In the genomic region with DNA sequence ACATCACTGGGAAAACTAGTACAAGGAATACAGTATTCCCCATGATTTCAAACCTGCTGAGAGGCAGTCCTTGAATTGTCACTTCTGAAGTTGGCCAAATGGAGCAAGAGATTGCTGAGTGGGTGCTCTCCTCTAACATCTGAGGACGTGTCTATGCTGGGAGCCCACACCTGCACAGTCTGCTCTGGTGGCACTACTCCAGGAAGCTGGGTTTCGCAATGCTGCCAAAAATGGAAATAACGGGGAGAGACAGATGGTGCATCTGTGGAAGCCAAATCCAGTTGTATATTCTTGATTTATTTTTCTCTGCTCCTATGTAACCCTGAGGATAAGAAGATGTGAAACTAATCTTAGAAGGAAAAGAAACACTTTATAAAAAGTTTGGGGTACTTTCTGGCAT, we compare ENCODE assay signal across 13 cellular contexts.
DNase-seq lines count a peak whose midpoint lies in the region; ATAC-seq, FAIRE-seq and TF ChIP-seq lines count a peak whose summit lies in the region.
"Had no signal": no experiment of that assay in that cellular context is flagged by ENCODE, and none has a peak within 500 bp of the region (broad histone marks: within the 10 kb centered on the region; RNA-seq: fewer than 3 reads in every experiment).

No MANE protein-coding gene starts in this region.

- FAIRE-seq in pancreas (lab: Jason Lieb, UNC), result no peak

- TF ChIP-seq CTCF in astrocyte of the spinal cord (IDR thresholded peaks at IDR 0.05; ENCODE audit: low read depth, low read length) (no peak), pancreas (IDR thresholded peaks at IDR 0.05) (no peak)

- in situ Hi-C loops in astrocyte of the spinal cord (cut with HindIII; ENCODE audit: low sequenced_read_pairs), result no loop called here

- no peak overlapping the region for H3K27ac ChIP-seq in pancreas
- H3K27ac ChIP-seq in CD4-positive, alpha-beta memory T cell (ENCODE audit: low read depth, low read length), result no peak overlapping the region
- H3K27ac ChIP-seq: 22Rv1 had no signal

- H3K4me3 ChIP-seq in astrocyte of the spinal cord (ENCODE audit: low read depth, low read length) (no peak overlapping the region), pancreas (no peak overlapping the region)
- no peak overlapping the region for H3K4me3 ChIP-seq in CD4-positive, alpha-beta memory T cell (ENCODE audit: low read length in 2 of 2)

- no peaks in the 10 kb centered on the region for H3K36me3 Mint-ChIP-seq in CD4-positive, alpha-beta memory T cell
- H3K36me3 Mint-ChIP-seq in activated CD4-positive, alpha-beta memory T cell treated with anti-CD3 and anti-CD28 coated beads, Interleukin-2, amount 10 ng/mL, durations not matched to agents 7 days and 5 days (ENCODE audit: low read depth), result no peaks in the 10 kb centered on the region
- H3K36me3 Mint-ChIP-seq: CD8-positive, alpha-beta memory T cell; naive thymus-derived CD8-positive, alpha-beta T cell had no signal

- no peak overlapping the region for H3K4me3 Mint-ChIP-seq in CD4-positive, alpha-beta memory T cell
- no peak overlapping the region for H3K4me3 Mint-ChIP-seq in activated CD4-positive, alpha-beta memory T cell treated with anti-CD3 and anti-CD28 coated beads, Interleukin-2, amount 10 ng/mL, durations not matched to agents 7 days and 5 days
- H3K4me3 Mint-ChIP-seq: CD8-positive, alpha-beta memory T cell; naive thymus-derived CD8-positive, alpha-beta T cell had no signal

- peaks cover 0 to 14% (median 2%) of the 10 kb centered on the region in 8 donors for H3K9me3 Mint-ChIP-seq in CD4-positive, alpha-beta memory T cell
- H3K9me3 Mint-ChIP-seq in activated CD4-positive, alpha-beta memory T cell treated with anti-CD3 and anti-CD28 coated beads, Interleukin-2, amount 10 ng/mL, durations not matched to agents 7 days and 5 days, result peaks cover 2% of the 10 kb centered on the region

- intact Hi-C loops in pancreas (cut with DNase I), result no loop called here
- intact Hi-C loops in CD4-positive, alpha-beta memory T cell (cut with micrococcal nuclease), result no loop called here

- no peaks in the 10 kb centered on the region for H3K9me3 ChIP-seq in pancreas
- H3K9me3 ChIP-seq in CD4-positive, alpha-beta memory T cell (ENCODE audit: control insufficient read depth in 1 of 2, low read length in 2 of 2), result no peaks in the 10 kb centered on the region

- CTCF ChIA-PET in CD4-positive, alpha-beta memory T cell (lab: Charles Lee; ENCODE audit: partially characterized antibody), result no interaction called here
- CTCF ChIA-PET in activated CD4-positive, alpha-beta memory T cell treated with anti-CD3 and anti-CD28 coated beads, Interleukin-2, amount 10 ng/mL, durations not matched to agents 7 days and 5 days (lab: Charles Lee), result no interaction called here

- POLR2A ChIA-PET in CD4-positive, alpha-beta memory T cell (lab: Charles Lee; ENCODE audit: partially characterized antibody), result no interaction called here
- POLR2A ChIA-PET in activated CD4-positive, alpha-beta memory T cell treated with anti-CD3 and anti-CD28 coated beads, Interleukin-2, amount 10 ng/mL, durations not matched to agents 7 days and 5 days (lab: Charles Lee), result no interaction called here

- H3K4me1 ChIP-seq in pancreas, result no peaks in the 10 kb centered on the region
- H3K4me1 ChIP-seq in CD4-positive, alpha-beta memory T cell (ENCODE audit: insufficient read depth, low read length), result no peaks in the 10 kb centered on the region

- 15 to 19% methylated on average over 3 of the region's 3 CpGs for WGBS in pancreas, 2 donors

- peak in 3 of 4 donors; percentile 39 to 64 (median 63) for ATAC-seq in pancreas
- ATAC-seq: naive thymus-derived CD8-positive, alpha-beta T cell had no signal

- H3K27me3 ChIP-seq in pancreas, result no peaks in the 10 kb centered on the region
- no peaks in the 10 kb centered on the region for H3K27me3 ChIP-seq in CD4-positive, alpha-beta memory T cell (ENCODE audit: insufficient read depth, low read length)

- no peaks in the 10 kb centered on the region for H3K4me1 Mint-ChIP-seq in CD4-positive, alpha-beta memory T cell
- no peaks in the 10 kb centered on the region for H3K4me1 Mint-ChIP-seq in activated CD4-positive, alpha-beta memory T cell treated with anti-CD3 and anti-CD28 coated beads, Interleukin-2, amount 10 ng/mL, durations not matched to agents 7 days and 5 days
- H3K4me1 Mint-ChIP-seq: CD8-positive, alpha-beta memory T cell; naive thymus-derived CD8-positive, alpha-beta T cell had no signal

- no peaks in the 10 kb centered on the region for H3K36me3 ChIP-seq in pancreas
- no peaks in the 10 kb centered on the region for H3K36me3 ChIP-seq in CD4-positive, alpha-beta memory T cell (ENCODE audit: insufficient read depth, low read length)

- no peaks in the 10 kb centered on the region for H3K27me3 Mint-ChIP-seq in CD4-positive, alpha-beta memory T cell
- no peaks in the 10 kb centered on the region for H3K27me3 Mint-ChIP-seq in activated CD4-positive, alpha-beta memory T cell treated with anti-CD3 and anti-CD28 coated beads, Interleukin-2, amount 10 ng/mL, durations not matched to agents 7 days and 5 days
- H3K27me3 Mint-ChIP-seq: CD8-positive, alpha-beta memory T cell had no signal

- no peak overlapping the region for H3K27ac Mint-ChIP-seq in CD4-positive, alpha-beta memory T cell
- H3K27ac Mint-ChIP-seq in activated CD4-positive, alpha-beta memory T cell treated with anti-CD3 and anti-CD28 coated beads, Interleukin-2, amount 10 ng/mL, durations not matched to agents 7 days and 5 days, result no peak overlapping the region
- H3K27ac Mint-ChIP-seq: CD8-positive, alpha-beta memory T cell; naive thymus-derived CD8-positive, alpha-beta T cell had no signal

- DNase-seq in DMS53 (lab: John Stamatoyannopoulos, UW) (peak; percentile 26), DMS53 treated with DMSO at 0.1 percent for 48 hours (lab: John Stamatoyannopoulos, UW; ENCODE audit: unreplicated experiment) (no peak), NCI-H1105 (lab: John Stamatoyannopoulos, UW) (peak; percentile 29), astrocyte of the spinal cord (ENCODE audit: low read depth, low spot score) (peak; percentile 19), pancreas (peak in 1 of 6 donors; percentile 28), kidney tubule cell (ENCODE audit: low spot score) (no peak)
- no peak for DNase-seq in CD4-positive, alpha-beta memory T cell
- DNase-seq in activated CD4-positive, alpha-beta memory T cell treated with anti-CD3 and anti-CD28 coated beads, Interleukin-2, amount 10 ng/mL, durations not matched to agents 7 days and 5 days, result no peak
- DNase-seq: activated effector memory CD4-positive, alpha-beta T cell treated with Interleukin-2 at 50 U/mL for 16 hours; CD8-positive, alpha-beta memory T cell; naive thymus-derived CD8-positive, alpha-beta T cell; stimulated activated CD4-positive, alpha-beta T cell treated with anti-CD3 and anti-CD28 coated beads, Interleukin-2, amount 100 ng/mL, for 24 hours had no signal

Comparison
In these comparisons a context has a peak if more than half of its experiments do, and no peak if none do; other contexts are left out.
1. DNase-seq: peak in DMS53 (single experiment), NCI-H1105 (single experiment) and astrocyte of the spinal cord (single experiment); none in DMS53 treated with DMSO at 0.1 percent for 48 hours (single experiment), kidney tubule cell (single experiment), CD4-positive, alpha-beta memory T cell (0 of 5) and activated CD4-positive, alpha-beta memory T cell treated with anti-CD3 and anti-CD28 coated beads, Interleukin-2, amount 10 ng/mL, durations not matched to agents 7 days and 5 days (single experiment).